Comparison of ENCODE assay signal across 1 cellular context in the genomic region with DNA sequence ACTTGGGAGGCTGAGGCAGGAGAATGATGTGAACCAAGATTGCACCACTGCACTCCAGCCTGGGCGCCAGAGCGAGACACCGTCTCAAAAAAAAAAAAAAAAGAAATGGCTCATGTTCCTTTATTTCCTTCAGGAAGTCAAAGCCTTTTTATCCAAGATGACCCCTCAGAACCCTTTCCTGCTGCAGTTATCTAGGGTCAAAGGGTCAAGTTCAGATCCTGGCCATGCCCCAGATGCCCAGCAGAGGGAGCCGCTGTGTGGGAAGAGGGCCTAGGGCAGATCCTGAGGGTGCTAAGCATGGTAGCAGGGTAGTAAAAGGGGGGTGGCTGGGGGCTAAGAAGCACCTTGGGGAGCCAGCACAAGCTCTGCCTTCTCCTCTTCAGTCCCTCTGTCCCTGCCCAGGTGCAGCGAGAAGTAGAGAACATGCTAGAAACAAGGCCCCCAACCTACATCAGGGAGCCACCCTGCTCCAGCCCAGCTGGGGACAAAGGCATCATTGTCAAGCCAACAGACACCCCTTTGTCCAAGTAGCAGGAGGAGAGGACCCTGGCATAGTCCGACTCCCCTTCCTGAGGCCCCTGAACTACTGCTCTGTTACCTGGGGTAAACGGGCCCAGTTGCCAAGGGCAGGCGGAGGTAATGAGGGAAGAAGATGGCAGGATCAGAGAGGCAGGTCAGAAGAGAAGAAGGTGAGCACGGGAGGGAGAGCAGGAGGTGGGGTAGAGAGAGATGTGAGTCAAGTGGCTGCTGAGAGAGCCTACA.
TF ChIP-seq lines count a peak whose summit lies in the region.

No MANE protein-coding gene starts in this region.

TF ChIP-seq in WTC11, 78 proteins besides CTCF, POLR2A, EP300 and RAD21 (continued from another document):
- TF ChIP-seq, protein P1, sequence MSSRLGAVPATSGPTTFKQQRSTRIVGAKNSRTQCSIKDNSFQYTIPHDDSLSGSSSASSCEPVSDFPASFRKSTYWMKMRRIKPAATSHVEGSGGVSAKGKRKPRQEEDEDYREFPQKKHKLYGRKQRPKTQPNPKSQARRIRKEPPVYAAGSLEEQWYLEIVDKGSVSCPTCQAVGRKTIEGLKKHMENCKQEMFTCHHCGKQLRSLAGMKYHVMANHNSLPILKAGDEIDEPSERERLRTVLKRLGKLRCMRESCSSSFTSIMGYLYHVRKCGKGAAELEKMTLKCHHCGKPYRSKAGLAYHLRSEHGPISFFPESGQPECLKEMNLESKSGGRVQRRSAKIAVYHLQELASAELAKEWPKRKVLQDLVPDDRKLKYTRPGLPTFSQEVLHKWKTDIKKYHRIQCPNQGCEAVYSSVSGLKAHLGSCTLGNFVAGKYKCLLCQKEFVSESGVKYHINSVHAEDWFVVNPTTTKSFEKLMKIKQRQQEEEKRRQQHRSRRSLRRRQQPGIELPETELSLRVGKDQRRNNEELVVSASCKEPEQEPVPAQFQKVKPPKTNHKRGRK (CRISPR knock-in tag; IDR thresholded peaks at IDR 0.05; ENCODE audit: borderline replicate concordance): no peak
- TF ChIP-seq NR1H2 (CRISPR knock-in tag; IDR thresholded peaks at IDR 0.05) (no peak), RORB (CRISPR knock-in tag; IDR thresholded peaks at IDR 0.05) (no peak), NR2C2 (CRISPR knock-in tag; IDR thresholded peaks at IDR 0.05) (peak; percentile 50; the same call in 1 of the 2 replicates), OVOL2 (CRISPR knock-in tag; IDR thresholded peaks at IDR 0.05; ENCODE audit: borderline replicate concordance) (no peak), SP1 (CRISPR knock-in tag; conservative IDR thresholded peaks at IDR 0.05) (0 out of 2 replicates have a peak, but pooled peaks have one; percentile 22)
- TF ChIP-seq, protein P2, sequence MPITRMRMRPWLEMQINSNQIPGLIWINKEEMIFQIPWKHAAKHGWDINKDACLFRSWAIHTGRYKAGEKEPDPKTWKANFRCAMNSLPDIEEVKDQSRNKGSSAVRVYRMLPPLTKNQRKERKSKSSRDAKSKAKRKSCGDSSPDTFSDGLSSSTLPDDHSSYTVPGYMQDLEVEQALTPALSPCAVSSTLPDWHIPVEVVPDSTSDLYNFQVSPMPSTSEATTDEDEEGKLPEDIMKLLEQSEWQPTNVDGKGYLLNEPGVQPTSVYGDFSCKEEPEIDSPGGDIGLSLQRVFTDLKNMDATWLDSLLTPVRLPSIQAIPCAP (CRISPR knock-in tag; IDR thresholded peaks at IDR 0.05): no peak
